Comparison of ENCODE assay signal across 9 cellular contexts in the genomic region with DNA sequence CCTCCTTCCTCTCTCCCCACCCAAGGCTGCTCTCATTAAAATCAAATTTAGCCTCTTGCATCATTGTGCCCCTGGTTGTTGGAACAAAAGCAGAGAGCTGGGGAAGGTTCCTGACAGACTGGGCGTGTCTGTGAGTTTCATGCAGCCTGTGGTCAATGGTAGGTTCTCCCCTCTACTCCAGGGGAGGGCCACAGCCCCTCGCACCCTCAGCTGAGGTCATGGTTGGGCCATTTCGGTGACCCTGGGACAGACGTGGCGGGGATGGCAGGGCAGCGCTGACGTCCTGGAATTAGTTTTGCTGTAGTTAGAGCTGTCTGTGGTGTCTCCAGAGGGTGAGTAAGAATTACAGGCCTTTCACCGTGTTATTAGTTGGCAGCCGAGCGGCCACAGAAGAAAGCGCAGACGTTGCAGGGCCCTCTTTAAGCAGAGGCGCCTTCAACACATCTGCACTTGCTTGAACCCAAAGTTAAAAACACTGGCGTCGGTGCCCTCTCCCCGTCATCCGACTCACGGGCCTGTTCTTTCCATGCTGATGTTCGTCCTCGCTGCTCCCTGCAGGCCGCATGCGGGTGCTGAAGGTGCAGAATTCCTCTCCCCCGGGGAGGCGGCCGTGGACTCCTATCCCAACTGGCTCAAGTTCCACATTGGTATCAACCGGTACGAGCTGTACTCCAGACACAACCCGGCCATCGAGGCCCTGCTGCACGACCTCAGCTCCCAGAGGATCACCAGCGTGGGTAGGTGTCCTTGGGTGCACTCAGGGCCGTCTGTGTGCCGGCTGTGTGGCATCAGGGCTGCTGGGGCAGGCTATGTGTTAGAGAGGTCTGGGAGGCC. TPM values are rescaled to one million over a fixed set of nuclear protein-coding genes. Genes with fewer than 3 reads are reported as not detected.
DNase-seq lines count a peak whose midpoint lies in the region; ATAC-seq and TF ChIP-seq lines count a peak whose summit lies in the region.
"Had no signal": no experiment of that assay in that cellular context is flagged by ENCODE, and none has a peak within 500 bp of the region (broad histone marks: within the 10 kb centered on the region; RNA-seq: fewer than 3 reads in every experiment).

No MANE protein-coding gene starts in this region.

- no peaks in the 10 kb centered on the region; the same call in none of the 2 replicates for H3K4me1 ChIP-seq in HAP-1

- peak overlapping the region in 3 of 21 experiments; percentile 29 to 90 (median 70) for H3K27ac ChIP-seq in skin epidermis

- H3K36me3 Mint-ChIP-seq in WTC11: peaks cover 33% of the 10 kb centered on the region

- no peak for ATAC-seq in WTC11

- in situ Hi-C loops in HAP-1 (cut with MboI; ENCODE audit: low sequenced_read_pairs): no loop called here
- in situ Hi-C loops in G401 (cut with HindIII; ENCODE audit: low sequenced_read_pairs): no loop called here

- no peaks in the 10 kb centered on the region for H3K27me3 ChIP-seq in HAP-1 (ENCODE audit: low read depth)

- peak overlapping the region; percentile 88 for H3K27ac Mint-ChIP-seq in WTC11

- POLR2A ChIA-PET in WTC11 (lab: Charles Lee): no interaction called here

- H3K4me3 Mint-ChIP-seq in WTC11: peak overlapping the region; percentile 87

- H3K4me1 Mint-ChIP-seq in WTC11: peaks cover 40% of the 10 kb centered on the region

- peak; percentile 14 to 32 for DNase-seq in HAP-1 (ENCODE audit: low spot score in 2 of 2)
- DNase-seq in WTC11 (ENCODE audit: low spot score): no peak
- no peak for DNase-seq in G401 (ENCODE audit: low spot score)
- DNase-seq in cerebellar cortex (ENCODE audit: low spot score): no peak
- no peak for DNase-seq in HK-2 (ENCODE audit: unreplicated experiment)
- DNase-seq in stimulated activated naive CD4-positive, alpha-beta T cell treated with Interleukin-2 at 50 U/mL for 16 hours (lab: John Stamatoyannopoulos, UW): no peak
- DNase-seq: head of caudate nucleus had no signal

- TF ChIP-seq CTCF in WTC11 (IDR thresholded peaks at IDR 0.05): no peak

- H3K36me3 ChIP-seq in HAP-1 (replicated peaks): peaks cover 25% of the 10 kb centered on the region

- CTCF ChIA-PET in WTC11 (lab: Charles Lee): interaction anchor here (0.6 to 2.2 kb wide), 4 partner anchors 11 to 987 kb away, joined by 3 to 5 read pairs (median 4); no protein-coding TSS in a partner anchor

- H3K9me3 Mint-ChIP-seq in WTC11: no peaks in the 10 kb centered on the region

- peaks cover 5% of the 10 kb centered on the region; the same call in 1 of the 2 replicates for H3K27me3 Mint-ChIP-seq in WTC11 (ENCODE audit: low read depth)

- H3K9me3 ChIP-seq in HAP-1 (no peaks in the 10 kb centered on the region), iPS-18c (ENCODE audit: control insufficient read depth, insufficient read depth, low read length) (peaks cover 2% of the 10 kb centered on the region)

- peak overlapping the region; percentile 57 for H3K4me3 ChIP-seq in HAP-1
- H3K4me3 ChIP-seq in iPS-18c (ENCODE audit: insufficient read depth, low read depth, low read length): peak overlapping the region; percentile 36
- H3K4me3 ChIP-seq in skin epidermis: peak overlapping the region; percentile 34 to 70 (median 60)

TF ChIP-seq in WTC11, 78 proteins besides CTCF, POLR2A, EP300 and RAD21:
- TF ChIP-seq RELA (CRISPR knock-in tag; IDR thresholded peaks at IDR 0.05; ENCODE audit: borderline replicate concordance) (0 out of 2 replicates have a peak, but pooled peaks have one; percentile 14), ZNF232 (CRISPR knock-in tag; IDR thresholded peaks at IDR 0.05) (0 out of 2 replicates have a peak, but pooled peaks have one; percentile 22), MYBL2 (CRISPR knock-in tag; IDR thresholded peaks at IDR 0.05) (no peak)

RNA-seq across cellular contexts. Expression of a gene that starts 2.8 kb away (rescaled TPM):
- total RNA-seq in WTC11 (2021): 48.0 to 64.9 TPM (median 49.1 TPM) in 3 replicates
- total RNA-seq in G401 (2014; rRNA removed; shearing (Covaris generic)): 12.8 and 14.8 TPM in 2 replicates

Comparison
In these comparisons a context has a peak if more than half of its experiments do, and no peak if none do; other contexts are left out.
1. DNase-seq: peak in HAP-1 (2 of 2); none in WTC11 (single experiment), G401 (single experiment), cerebellar cortex (single experiment), HK-2 (single experiment) and stimulated activated naive CD4-positive, alpha-beta T cell treated with Interleukin-2 at 50 U/mL for 16 hours (single experiment).
2. Peak in every context shown above with its lines, with median percentiles within 50 percentile points of each other: H3K4me3 ChIP-seq.